In the genomic region with DNA sequence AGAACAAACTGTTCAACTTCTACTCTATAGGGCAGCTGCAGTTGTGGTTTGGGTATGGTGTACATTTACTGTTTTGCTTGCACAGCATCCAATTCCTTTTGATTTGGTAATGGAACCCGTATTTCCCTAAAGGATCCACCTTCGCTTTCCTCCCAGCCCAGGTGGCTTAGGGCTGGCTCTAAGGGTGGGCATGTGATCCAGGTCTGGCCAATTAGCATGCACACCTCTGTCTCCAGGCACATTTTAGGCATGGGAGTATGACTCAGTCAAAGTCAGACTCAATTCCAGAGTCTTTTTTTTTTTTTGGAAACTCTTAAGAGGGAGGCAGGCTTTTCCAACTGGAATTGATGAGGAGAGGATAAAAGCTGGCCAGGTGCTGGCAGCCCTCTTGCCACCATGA, we compare ENCODE assay signal across 30 cellular contexts. TPM values are rescaled to one million over a fixed set of nuclear protein-coding genes. Genes with fewer than 3 reads are reported as not detected.
DNase-seq lines count a peak whose midpoint lies in the region; TF ChIP-seq lines count a peak whose summit lies in the region.
"Had no signal": no experiment of that assay in that cellular context is flagged by ENCODE, and none has a peak within 500 bp of the region (broad histone marks: within the 10 kb centered on the region; RNA-seq: fewer than 3 reads in every experiment).

No MANE protein-coding gene starts in this region.

- DNase-seq in H4 (ENCODE audit: low spot score) (peak; percentile 26), LHCN-M2 (ENCODE audit: low read depth) (peak; percentile 29), colonic mucosa (peak; percentile 45), osteocyte (ENCODE audit: extremely low spot score, unreplicated experiment) (peak; percentile 38), cerebellar cortex (ENCODE audit: low spot score) (no peak), activated T-cell treated with anti-CD3 and anti-CD28 coated beads for 4 hours (no peak), OCI-M1 (lab: John Stamatoyannopoulos, UW) (no peak)
- DNase-seq: activated CD4-positive, CD25-positive, alpha-beta regulatory T cell; activated T-cell treated with anti-CD3 and anti-CD28 coated beads, Interleukin-2, amount 50 U/mL, for 4 hours; caudate nucleus; DMS79 treated with DMSO at 0.1 percent for 48 hours; endodermal cell; GOT3; hypothalamus; Karpas-422; NCI-H146; NCI-H510A treated with DMSO at 0.1 percent for 48 hours; SK-N-SH; stimulated activated naive CD4-positive, alpha-beta T cell; T-helper 17 cell had no signal

- no peak for TF ChIP-seq CTCF in colonic mucosa (IDR thresholded peaks at IDR 0.05)
- no peak for TF ChIP-seq CTCF in osteocyte (IDR thresholded peaks at IDR 0.05)

- H3K9me3 Mint-ChIP-seq in osteocyte (ENCODE audit: unreplicated experiment), result no peaks in the 10 kb centered on the region
- H3K9me3 Mint-ChIP-seq: activated T-cell treated with anti-CD3 and anti-CD28 coated beads, Interleukin-2, amount 50 U/mL, for 4 hours; dendritic cell treated with granulocyte-macrophage colony-stimulating factor and Interleukin-4, amounts not matched to agents 40 ng/mL and 50 ng/mL, for 4 days; endodermal cell; neural crest cell had no signal

- no peaks in the 10 kb centered on the region for H3K4me1 Mint-ChIP-seq in osteocyte (ENCODE audit: unreplicated experiment)
- H3K4me1 Mint-ChIP-seq: CD14-positive monocyte, neural crest cell had no signal

- intact Hi-C loops in colonic mucosa (cut with DNase I), result no loop called here

- H3K9ac ChIP-seq in colonic mucosa (ENCODE audit: low read depth in 2 of 2, low read length in 2 of 2), result no peak overlapping the region
- H3K9ac ChIP-seq: parathyroid adenoma, SK-N-SH had no signal

- no peaks in the 10 kb centered on the region for H3K9me3 ChIP-seq in colonic mucosa
- H3K9me3 ChIP-seq: ascending aorta, esophagus muscularis mucosa, gastroesophageal sphincter, right atrium auricular region, SK-N-SH, upper lobe of left lung had no signal

- no peak overlapping the region for H3K4me3 ChIP-seq in colonic mucosa
- H3K4me3 ChIP-seq: ascending aorta, esophagus muscularis mucosa, gastroesophageal sphincter, right atrium auricular region, smooth muscle cell, upper lobe of left lung had no signal

- H3K36me3 Mint-ChIP-seq in osteocyte (ENCODE audit: unreplicated experiment), result peaks cover 2% of the 10 kb centered on the region
- H3K36me3 Mint-ChIP-seq: CD14-positive monocyte had no signal

- no peaks in the 10 kb centered on the region for H3K36me3 ChIP-seq in colonic mucosa
- H3K36me3 ChIP-seq: ascending aorta, esophagus muscularis mucosa, gastroesophageal sphincter, right atrium auricular region, upper lobe of left lung had no signal

- peak overlapping the region; percentile 57 for H3K27ac ChIP-seq in colonic mucosa
- H3K27ac ChIP-seq: ascending aorta, esophagus muscularis mucosa, gastroesophageal sphincter, parathyroid adenoma, right atrium auricular region, upper lobe of left lung had no signal

- no peak overlapping the region for H3K4me3 Mint-ChIP-seq in osteocyte (ENCODE audit: unreplicated experiment)
- H3K4me3 Mint-ChIP-seq: activated T-cell treated with anti-CD3 and anti-CD28 coated beads, Interleukin-2, amount 50 U/mL, for 4 hours; dendritic cell treated with granulocyte-macrophage colony-stimulating factor and Interleukin-4, amounts not matched to agents 40 ng/mL and 50 ng/mL, for 4 days; endodermal cell; neural crest cell; T-helper 17 cell had no signal

- no peak overlapping the region for H3K27ac Mint-ChIP-seq in osteocyte (ENCODE audit: unreplicated experiment)
- H3K27ac Mint-ChIP-seq: CD14-positive monocyte; dendritic cell treated with granulocyte-macrophage colony-stimulating factor and Interleukin-4, amounts not matched to agents 40 ng/mL and 50 ng/mL, for 4 days; endodermal cell; T-helper 17 cell had no signal

- peaks cover 19% of the 10 kb centered on the region for H3K27me3 Mint-ChIP-seq in osteocyte (ENCODE audit: unreplicated experiment)

- H3K27me3 ChIP-seq in colonic mucosa, result no peaks in the 10 kb centered on the region
- H3K27me3 ChIP-seq: ascending aorta, right atrium auricular region, upper lobe of left lung had no signal

- H3K4me1 ChIP-seq in colonic mucosa, result no peaks in the 10 kb centered on the region
- H3K4me1 ChIP-seq: ascending aorta, gastroesophageal sphincter, parathyroid adenoma, right atrium auricular region had no signal

RNA-seq across cellular contexts. Expression of gene FAM171A1, which starts 13.1 kb away (rescaled TPM):
- total RNA-seq in H4 (2014; rRNA removed; shearing (Covaris generic)), result 12.1 and 14.8 TPM in 2 replicates
- total RNA-seq in LHCN-M2 (2014; rRNA removed) (18.7 and 21.4 TPM in 2 replicates), colonic mucosa (10 to 100 TPM; 50.9 to 65.8 TPM), osteocyte (30.4 and 32.9 TPM in 2 replicates)
- polyA plus RNA-seq in LHCN-M2 (2012), result 22.6 TPM
- polyA plus RNA-seq: CD14-positive monocyte had no signal

Comparison
In these comparisons a context has a peak if more than half of its experiments do, and no peak if none do; other contexts are left out.
1. DNase-seq: peak in H4 (single experiment), LHCN-M2 (single experiment), colonic mucosa (single experiment) and osteocyte (single experiment); none in cerebellar cortex (single experiment), activated T-cell treated with anti-CD3 and anti-CD28 coated beads for 4 hours (single experiment) and OCI-M1 (single experiment).